ENCODE assay signal across 12 cellular contexts in the genomic region with DNA sequence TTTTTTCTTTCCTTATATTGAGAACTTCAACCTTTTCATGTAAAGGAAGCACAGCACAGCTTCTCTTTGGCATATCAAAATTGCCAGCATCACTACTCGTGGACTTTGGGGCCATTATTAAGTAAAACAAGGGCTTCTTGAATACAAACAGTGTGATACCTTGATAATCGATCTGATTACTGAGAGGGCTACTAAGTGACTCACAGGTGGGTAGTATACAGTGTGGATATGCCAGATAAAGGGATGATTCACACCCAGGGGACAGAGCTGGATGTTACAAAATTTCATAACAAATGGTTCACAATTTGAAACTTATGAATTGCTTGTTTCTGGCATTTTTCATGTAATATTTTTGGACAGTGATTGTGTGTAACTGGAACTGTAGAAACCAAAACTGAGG. TPM values are rescaled to one million over a fixed set of nuclear protein-coding genes. Genes with fewer than 3 reads are reported as not detected.
DNase-seq lines count a peak whose midpoint lies in the region; ATAC-seq and TF ChIP-seq lines count a peak whose summit lies in the region.
"Had no signal": no experiment of that assay in that cellular context is flagged by ENCODE, and none has a peak within 500 bp of the region (broad histone marks: within the 10 kb centered on the region; RNA-seq: fewer than 3 reads in every experiment).

No MANE protein-coding gene starts in this region.

- POLR2A ChIA-PET in activated CD8-positive, alpha-beta T cell treated with anti-CD3 and anti-CD28 coated beads, Interleukin-2, amount 10 ng/mL, durations not matched to agents 7 days and 5 days (lab: Charles Lee) = interaction anchor here (0.6 kb wide), 1 partner anchor 59 kb away, joined by 3 read pairs; no protein-coding TSS in a partner anchor

- DNase-seq in AG10803 (ENCODE audit: low read depth) (peak; percentile 37), GM03348 (ENCODE audit: low spot score) (peak; percentile 51), fibroblast of villous mesenchyme (ENCODE audit: low read depth) (peak; percentile 34), gastrocnemius medialis (no peak), foreskin keratinocyte (no peak), NCI-H526 treated with DMSO at 0.1 percent for 48 hours (lab: John Stamatoyannopoulos, UW) (no peak)
- no peak for DNase-seq in activated CD8-positive, alpha-beta T cell treated with anti-CD3 and anti-CD28 coated beads, Interleukin-2, amount 10 ng/mL, durations not matched to agents 7 days and 5 days
- DNase-seq: T-helper 9 cell, testis had no signal

- no peak overlapping the region for H3K4me3 Mint-ChIP-seq in activated CD8-positive, alpha-beta T cell treated with anti-CD3 and anti-CD28 coated beads, Interleukin-2, amount 10 ng/mL, durations not matched to agents 7 days and 5 days

- ATAC-seq in activated CD8-positive, alpha-beta T cell treated with anti-CD3 and anti-CD28 coated beads, Interleukin-2, amount 10 ng/mL, durations not matched to agents 7 days and 5 days = no peak
- ATAC-seq in gastrocnemius medialis (no peak), foreskin keratinocyte (no peak), HG03039 (IDR thresholded peaks at IDR 0.05; ENCODE audit: unreplicated experiment) (no peak)

- H3K36me3 Mint-ChIP-seq in activated CD8-positive, alpha-beta T cell treated with anti-CD3 and anti-CD28 coated beads, Interleukin-2, amount 10 ng/mL, durations not matched to agents 7 days and 5 days (ENCODE audit: low read depth) = peaks cover 60% of the 10 kb centered on the region

- H3K4me1 Mint-ChIP-seq in activated CD8-positive, alpha-beta T cell treated with anti-CD3 and anti-CD28 coated beads, Interleukin-2, amount 10 ng/mL, durations not matched to agents 7 days and 5 days (ENCODE audit: low read depth) = peaks cover 40% of the 10 kb centered on the region

- peaks cover 0 to 31% of the 10 kb centered on the region in 2 donors for H3K36me3 ChIP-seq in gastrocnemius medialis

- peak overlapping the region; percentile 17 for H3K27ac Mint-ChIP-seq in activated CD8-positive, alpha-beta T cell treated with anti-CD3 and anti-CD28 coated beads, Interleukin-2, amount 10 ng/mL, durations not matched to agents 7 days and 5 days

- H3K27me3 Mint-ChIP-seq in activated CD8-positive, alpha-beta T cell treated with anti-CD3 and anti-CD28 coated beads, Interleukin-2, amount 10 ng/mL, durations not matched to agents 7 days and 5 days (ENCODE audit: low read depth) = no peaks in the 10 kb centered on the region

- TF ChIP-seq POLR2A in gastrocnemius medialis (IDR thresholded peaks at IDR 0.05) = no peak

- no peaks in the 10 kb centered on the region for H3K27me3 ChIP-seq in gastrocnemius medialis
- no peaks in the 10 kb centered on the region for H3K27me3 ChIP-seq in foreskin keratinocyte
- H3K27me3 ChIP-seq: esophagus muscularis mucosa, right atrium auricular region, testis had no signal

- intact Hi-C loops in gastrocnemius medialis (cut with DNase I; ENCODE audit: low total_unique reads) = no loop called here

- CTCF ChIA-PET in activated CD8-positive, alpha-beta T cell treated with anti-CD3 and anti-CD28 coated beads, Interleukin-2, amount 10 ng/mL, durations not matched to agents 7 days and 5 days (lab: Charles Lee) = interaction anchor here (2.0 kb wide), 1 partner anchor 15 kb away, joined by 6 read pairs; no protein-coding TSS in a partner anchor

- H3K4me1 ChIP-seq in gastrocnemius medialis (peaks cover 0 to 12% of the 10 kb centered on the region in 2 donors), foreskin keratinocyte (peaks cover 5% of the 10 kb centered on the region)
- H3K4me1 ChIP-seq: right atrium auricular region had no signal

- H3K4me3 ChIP-seq in AG10803 (ENCODE audit: low read length) (no peak overlapping the region), fibroblast of villous mesenchyme (ENCODE audit: low read depth, low read length) (no peak overlapping the region), gastrocnemius medialis (no peak overlapping the region)
- H3K4me3 ChIP-seq: esophagus muscularis mucosa, right atrium auricular region, testis had no signal

- TF ChIP-seq CTCF in AG10803 (conservative IDR thresholded peaks at IDR 0.05; ENCODE audit: low read length) (no peak), fibroblast of villous mesenchyme (IDR thresholded peaks at IDR 0.05; ENCODE audit: insufficient read depth, low read depth, low read length) (no peak), gastrocnemius medialis (IDR thresholded peaks at IDR 0.05 in 4 of 5, conservative IDR thresholded peaks at IDR 0.05 in 1 of 5) (no peak), foreskin keratinocyte (conservative IDR thresholded peaks at IDR 0.05) (no peak)

- in situ Hi-C loops in gastrocnemius medialis (cut with MboI; ENCODE audit: low sequenced_read_pairs in 4 of 4) = no loop called here

- no peaks in the 10 kb centered on the region for H3K9me3 ChIP-seq in gastrocnemius medialis
- H3K9me3 ChIP-seq: esophagus muscularis mucosa, testis had no signal

- H3K27ac ChIP-seq in gastrocnemius medialis (no peak overlapping the region), foreskin keratinocyte (no peak overlapping the region)
- H3K27ac ChIP-seq: esophagus muscularis mucosa, right atrium auricular region, testis had no signal

- H3K9me3 Mint-ChIP-seq in activated CD8-positive, alpha-beta T cell treated with anti-CD3 and anti-CD28 coated beads, Interleukin-2, amount 10 ng/mL, durations not matched to agents 7 days and 5 days (ENCODE audit: insufficient read depth) = no peaks in the 10 kb centered on the region

RNA-seq across cellular contexts. Expression of a gene that starts 15.4 kb away (rescaled TPM):
- 100 to 1,000 TPM; 219 to 227 TPM for total RNA-seq in activated CD8-positive, alpha-beta T cell treated with anti-CD3 and anti-CD28 coated beads, Interleukin-2, amount 10 ng/mL, durations not matched to agents 7 days and 5 days
- total RNA-seq in fibroblast of villous mesenchyme = 67.6 and 95.0 TPM in 2 replicates
- 10 to 100 TPM in 2 of 4 donors, 1 to 10 TPM in 2; 8.7 to 23.8 (median 11.8) TPM for total RNA-seq in gastrocnemius medialis
- total RNA-seq in foreskin keratinocyte = 90.8 and 102 TPM in 2 replicates
- 72.9 and 87.4 TPM in 2 replicates for polyA plus RNA-seq in foreskin keratinocyte

RNA-seq across cellular contexts. Expression of a gene that starts 28.7 kb away (rescaled TPM):
- total RNA-seq in activated CD8-positive, alpha-beta T cell treated with anti-CD3 and anti-CD28 coated beads, Interleukin-2, amount 10 ng/mL, durations not matched to agents 7 days and 5 days = 10 to 100 TPM; 23.1 to 26.1 TPM
- 30.9 and 32.4 TPM in 2 replicates for total RNA-seq in fibroblast of villous mesenchyme
- 1 to 10 TPM in 2 of 4 donors, under 1 TPM in 2; 0.75 to 2.6 (median 1.5) TPM for total RNA-seq in gastrocnemius medialis
- total RNA-seq in foreskin keratinocyte = 14.6 and 26.4 TPM in 2 replicates
- polyA plus RNA-seq in foreskin keratinocyte = 26.5 and 44.2 TPM in 2 replicates

RNA-seq across cellular contexts. Expression of a gene that starts 55.0 kb away (rescaled TPM):
- total RNA-seq in activated CD8-positive, alpha-beta T cell treated with anti-CD3 and anti-CD28 coated beads, Interleukin-2, amount 10 ng/mL, durations not matched to agents 7 days and 5 days = 1 to 10 TPM; 2.6 to 3.2 TPM
- total RNA-seq in fibroblast of villous mesenchyme (1.3 TPM in 2 replicates), gastrocnemius medialis (10 to 100 TPM in 1 of 4 donors, 1 to 10 TPM in 2, under 1 TPM in 1; 0.81 to 13.4 (median 2.0) TPM), foreskin keratinocyte (0.32 and 0.61 TPM in 2 replicates)
- 0.42 and 0.71 TPM in 2 replicates for polyA plus RNA-seq in foreskin keratinocyte

RNA-seq across cellular contexts. Expression of a gene that starts 55.0 kb away (rescaled TPM):
- total RNA-seq in activated CD8-positive, alpha-beta T cell treated with anti-CD3 and anti-CD28 coated beads, Interleukin-2, amount 10 ng/mL, durations not matched to agents 7 days and 5 days = under 1 TPM in 1 of 2 experiments, not detected in 1; 0.21 TPM
- total RNA-seq in fibroblast of villous mesenchyme = 0.86 and 0.97 TPM in 2 replicates
- 1 to 10 TPM in 1 of 4 donors, not detected in 3; 1.8 TPM for total RNA-seq in gastrocnemius medialis
- total RNA-seq in foreskin keratinocyte = 0.65 TPM in 1 of 2 replicates, not detected in the other
- polyA plus RNA-seq in foreskin keratinocyte = 0.06 TPM in 1 of 2 replicates, not detected in the other

RNA-seq across cellular contexts. Expression of a gene that starts 56.2 kb away (rescaled TPM):
- total RNA-seq in activated CD8-positive, alpha-beta T cell treated with anti-CD3 and anti-CD28 coated beads, Interleukin-2, amount 10 ng/mL, durations not matched to agents 7 days and 5 days = 100 to 1,000 TPM; 464 to 488 TPM
- total RNA-seq in fibroblast of villous mesenchyme = 0.43 TPM in 1 of 2 replicates, not detected in the other
- total RNA-seq in gastrocnemius medialis = 1 to 10 TPM in 1 of 4 donors, under 1 TPM in 1, not detected in 2; 0.66 to 1.6 TPM
- 1.1 TPM in 2 replicates for total RNA-seq in foreskin keratinocyte
- polyA plus RNA-seq in foreskin keratinocyte = 0.81 and 0.91 TPM in 2 replicates

Comparison
In these comparisons a context has a peak if more than half of its experiments do, and no peak if none do; other contexts are left out.
1. DNase-seq: peak in AG10803 (single experiment), GM03348 (single experiment) and fibroblast of villous mesenchyme (single experiment); none in activated CD8-positive, alpha-beta T cell treated with anti-CD3 and anti-CD28 coated beads, Interleukin-2, amount 10 ng/mL, durations not matched to agents 7 days and 5 days (single experiment), gastrocnemius medialis (0 of 2), foreskin keratinocyte (0 of 2) and NCI-H526 treated with DMSO at 0.1 percent for 48 hours (single experiment).